In the genomic region with DNA sequence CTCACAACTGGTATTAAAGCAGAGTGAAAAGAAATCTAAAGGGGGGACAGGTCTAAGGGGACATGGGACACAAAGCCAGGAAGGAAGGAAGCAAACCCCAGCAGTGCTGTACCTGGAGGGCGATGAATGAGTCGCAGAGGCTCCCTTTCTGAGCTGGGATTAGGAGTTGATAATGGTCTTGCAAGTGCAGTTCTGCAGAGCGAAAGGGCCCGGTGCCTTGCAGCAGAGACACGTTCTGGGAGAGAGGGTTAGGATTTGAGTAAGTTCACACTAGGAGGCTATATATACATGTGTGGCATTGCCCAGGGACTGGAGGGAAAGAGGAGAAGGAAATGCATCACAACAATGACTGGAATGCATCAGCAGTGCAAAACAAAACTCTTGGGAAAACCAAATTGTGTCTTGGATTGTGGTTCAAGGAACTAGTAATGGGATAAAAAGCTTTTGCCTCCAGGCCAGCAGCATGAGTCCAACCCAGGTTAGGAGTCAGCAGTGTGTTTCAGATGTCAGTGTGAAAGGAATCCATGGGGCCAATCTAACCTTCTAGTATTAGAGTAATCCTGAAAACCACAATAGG, we compare ENCODE assay signal across 16 cellular contexts. TPM values are rescaled to one million over a fixed set of nuclear protein-coding genes. Genes with fewer than 3 reads are reported as not detected.
DNase-seq lines count a peak whose midpoint lies in the region; ATAC-seq, FAIRE-seq and TF ChIP-seq lines count a peak whose summit lies in the region.
"Had no signal": no experiment of that assay in that cellular context is flagged by ENCODE, and none has a peak within 500 bp of the region (broad histone marks: within the 10 kb centered on the region; RNA-seq: fewer than 3 reads in every experiment).

No MANE protein-coding gene starts in this region.

- no peak overlapping the region for H3K18ac ChIP-seq in IMR-90 (ENCODE audit: low read depth, low read length)

- FAIRE-seq in keratinocyte (lab: Jason Lieb, UNC): no peak

- H3K27me3 ChIP-seq in IMR-90 (ENCODE audit: control insufficient read depth, insufficient read depth, low read length) (peaks cover 2% of the 10 kb centered on the region; the same call in 1 of the 2 replicates), breast epithelium (no peaks in the 10 kb centered on the region), keratinocyte (ENCODE audit: control insufficient read depth, extremely low read depth, insufficient read depth, low read length) (no peaks in the 10 kb centered on the region)

- no peak overlapping the region for H4K8ac ChIP-seq in IMR-90 (ENCODE audit: low read depth in 2 of 2, low read length in 2 of 2)

- H2AFZ ChIP-seq in IMR-90 (replicated peaks; ENCODE audit: low read length, poor library complexity) (no peak overlapping the region), keratinocyte (ENCODE audit: control insufficient read depth, low read length) (no peak overlapping the region)
- H2AFZ ChIP-seq: parathyroid adenoma had no signal

- H3K9ac ChIP-seq in IMR-90 (ENCODE audit: low read depth, low read length) (no peak overlapping the region), keratinocyte (ENCODE audit: control insufficient read depth, extremely low read depth, insufficient read depth, low read length) (no peak overlapping the region)
- H3K9ac ChIP-seq: BLaER1 treated with 17β-estradiol and CSF1 and Interleukin-3, amounts not matched to agents 10 nM and 100 nM; parathyroid adenoma had no signal

- H4K91ac ChIP-seq in IMR-90 (ENCODE audit: insufficient read depth, low read depth, low read length): 0 out of 2 replicates have a peak overlapping the region, but pooled peaks have one; percentile 20

- POLR2A ChIA-PET in IMR-90 (lab: Charles Lee; ENCODE audit: unreplicated experiment): no interaction called here

- peak overlapping the region; percentile 60 for H2BK20ac ChIP-seq in IMR-90 (ENCODE audit: low read depth, low read length)

- dilution Hi-C loops in IMR-90 (cut with HindIII; ENCODE audit: low sequenced_read_pairs, unreplicated experiment) (no loop called here), keratinocyte (cut with MboI; ENCODE audit: extremely low pct_ligation_motif_present, low sequenced_read_pairs) (no loop called here)

- ATAC-seq in IMR-90 (ENCODE audit: low read depth) (peak; percentile 62), GM18907 (IDR thresholded peaks at IDR 0.05; ENCODE audit: unreplicated experiment) (no peak)
- ATAC-seq: stimulated activated naive CD8-positive, alpha-beta T cell treated with anti-CD3 and anti-CD28 coated beads, Interleukin-15, Interleukin-2, amounts not matched to agents 100 U/mL and 50 U/mL, for 24 hours had no signal

- BruUV-seq in IMR-90 (replicated peaks; lab: Mats Ljungman, UMichigan): no TSS peak

- no peak overlapping the region; the same call in 1 of the 2 replicates for H3K4ac ChIP-seq in IMR-90 (ENCODE audit: low read depth, low read length)

- H3K4me3 ChIP-seq in AG10803 (ENCODE audit: low read length) (no peak overlapping the region), IMR-90 (ENCODE audit: insufficient read depth, low read depth, low read length) (no peak overlapping the region), breast epithelium (peak overlapping the region; percentile 14 to 27 (median 22)), keratinocyte (ENCODE audit: control insufficient read depth in 2 of 3, extremely low read depth in 1 of 3, insufficient read depth in 2 of 3, low read depth in 1 of 3, low read length in 3 of 3) (no peak overlapping the region)
- H3K4me3 ChIP-seq: BLaER1 treated with 17β-estradiol and CSF1 and Interleukin-3, amounts not matched to agents 10 nM and 100 nM had no signal

- in situ Hi-C loops in IMR-90 (cut with MboI; ENCODE audit: low sequenced_read_pairs): no loop called here
- in situ Hi-C loops in ACHN (cut with HindIII; ENCODE audit: low pct_ligation_motif_present, low pct_unique_long_range_greater_than_20kb, low sequenced_read_pairs): no loop called here

- intact Hi-C loops in IMR-90 (cut with micrococcal nuclease) (no loop called here), breast epithelium (cut with DNase I; ENCODE audit: low total_unique reads) (loop anchor here (10.0 kb wide), 1 partner anchor 50 kb away; no protein-coding TSS in a partner anchor)

- TF ChIP-seq POLR2A in IMR-90 (IDR thresholded peaks at IDR 0.05; ENCODE audit: low read depth, low read length) (no peak), breast epithelium (IDR thresholded peaks at IDR 0.05) (no peak)

- H3K36me3 ChIP-seq in IMR-90 (ENCODE audit: control insufficient read depth, insufficient read depth, low read length) (no peaks in the 10 kb centered on the region), breast epithelium (no peaks in the 10 kb centered on the region), keratinocyte (ENCODE audit: control insufficient read depth in 2 of 2, extremely low read depth in 1 of 2, insufficient read depth in 2 of 2, low read length in 2 of 2) (no peaks in the 10 kb centered on the region)
- H3K36me3 ChIP-seq: BLaER1 treated with 17β-estradiol and CSF1 and Interleukin-3, amounts not matched to agents 10 nM and 100 nM had no signal

- H3K9me3 ChIP-seq in IMR-90 (ENCODE audit: control insufficient read depth, insufficient read depth, low read length): no peaks in the 10 kb centered on the region
- H3K9me3 ChIP-seq in breast epithelium: no peaks in the 10 kb centered on the region
- no peaks in the 10 kb centered on the region for H3K9me3 ChIP-seq in keratinocyte (ENCODE audit: control insufficient read depth, low read depth, low read length)
- H3K9me3 ChIP-seq: BLaER1 treated with 17β-estradiol and CSF1 and Interleukin-3, amounts not matched to agents 10 nM and 100 nM had no signal

- H3K56ac ChIP-seq in IMR-90 (ENCODE audit: extremely low read depth, insufficient read depth, low read length): no peak overlapping the region

- H3K14ac ChIP-seq in IMR-90 (replicated peaks; ENCODE audit: low read depth, low read length): no peak overlapping the region

- no peak overlapping the region for H3K23ac ChIP-seq in IMR-90 (ENCODE audit: low read depth, low read length)

- CTCF ChIA-PET in IMR-90 (lab: Yijun Ruan, JAX): interaction anchor here (0.6 to 0.9 kb wide), 3 partner anchors 10 to 325 kb away, joined by 3 to 4 read pairs (median 3); no protein-coding TSS in a partner anchor

- no peak overlapping the region; the same call in 1 of the 2 replicates for H2BK120ac ChIP-seq in IMR-90 (ENCODE audit: low read depth, low read length)

- no peak overlapping the region for H2BK5ac ChIP-seq in IMR-90 (ENCODE audit: low read depth, low read length, poor library complexity, severe bottlenecking)

- peaks cover 5% of the 10 kb centered on the region; the same call in 1 of the 2 replicates for H4K20me1 ChIP-seq in IMR-90 (ENCODE audit: insufficient read depth, low read length)
- no peaks in the 10 kb centered on the region for H4K20me1 ChIP-seq in keratinocyte (ENCODE audit: control insufficient read depth, extremely low read depth, insufficient read depth, low read length)
- H4K20me1 ChIP-seq: BLaER1 treated with 17β-estradiol and CSF1 and Interleukin-3, amounts not matched to agents 10 nM and 100 nM had no signal

- peaks cover 14% of the 10 kb centered on the region for H3K4me1 ChIP-seq in IMR-90 (ENCODE audit: control insufficient read depth, insufficient read depth, low read length)
- H3K4me1 ChIP-seq in breast epithelium: no peaks in the 10 kb centered on the region
- H3K4me1 ChIP-seq in keratinocyte (ENCODE audit: control insufficient read depth, extremely low read depth, insufficient read depth, low read length): peaks cover 17% of the 10 kb centered on the region
- H3K4me1 ChIP-seq: parathyroid adenoma had no signal

- no peak overlapping the region for H3K4me2 ChIP-seq in IMR-90 (ENCODE audit: low read depth, low read length)
- no peak overlapping the region for H3K4me2 ChIP-seq in keratinocyte (ENCODE audit: control insufficient read depth, extremely low read depth, insufficient read depth, low read depth, low read length)
- H3K4me2 ChIP-seq: BLaER1 treated with 17β-estradiol and CSF1 and Interleukin-3, amounts not matched to agents 10 nM and 100 nM had no signal

- DNase-seq in AG10803 (ENCODE audit: low read depth) (peak; percentile 91), IMR-90 (peak; percentile 61), breast epithelium (ENCODE audit: low spot score in 2 of 2) (no peak), keratinocyte (ENCODE audit: low read depth, low spot score) (peak; percentile 35), GDM1 (lab: John Stamatoyannopoulos, UW) (no peak), NCI-H510A treated with DMSO at 0.1 percent for 48 hours (lab: John Stamatoyannopoulos, UW) (no peak), ACHN (no peak)
- DNase-seq: activated B cell treated with CpG ODN at 0.5 μM for 24 hours; NCI-H1417; NCI-H524 treated with DMSO at 0.1 percent for 48 hours; Right ventricle myocardium superior; stimulated activated CD4-positive, alpha-beta T cell treated with anti-CD3 and anti-CD28 coated beads, Interleukin-4, amount 100 ng/mL, for 1 hour; stimulated activated naive CD8-positive, alpha-beta T cell treated with anti-CD3 and anti-CD28 coated beads, Interleukin-15, Interleukin-2, amounts not matched to agents 100 U/mL and 50 U/mL, for 24 hours had no signal

- TF ChIP-seq CTCF in AG10803 (conservative IDR thresholded peaks at IDR 0.05; ENCODE audit: low read length) (no peak), IMR-90 (conservative IDR thresholded peaks at IDR 0.05; ENCODE audit: low read depth, low read length) (no peak), breast epithelium (IDR thresholded peaks at IDR 0.05) (no peak), keratinocyte (optimal IDR thresholded peaks at IDR 0.05 in 1 of 3, IDR thresholded peaks at IDR 0.05 in 1 of 3, conservative IDR thresholded peaks at IDR 0.05 in 1 of 3; ENCODE audit: extremely low read depth in 1 of 3, insufficient read depth in 2 of 3, low read length in 3 of 3) (no peak)

- no peak overlapping the region for H2AK5ac ChIP-seq in IMR-90 (ENCODE audit: low read depth, low read length)

- H3K9me1 ChIP-seq in IMR-90 (ENCODE audit: insufficient read depth, low read length) (peaks cover 14% of the 10 kb centered on the region), keratinocyte (ENCODE audit: control insufficient read depth, extremely low read depth, insufficient read depth, low read length) (no peaks in the 10 kb centered on the region)

- no peak overlapping the region for H2BK15ac ChIP-seq in IMR-90 (ENCODE audit: low read depth, low read length)

- H3K27ac ChIP-seq in IMR-90 (ENCODE audit: insufficient read depth, low read length) (no peak overlapping the region), breast epithelium (no peak overlapping the region), keratinocyte (ENCODE audit: control insufficient read depth, insufficient read depth, low read length) (no peak overlapping the region)
- H3K27ac ChIP-seq: BLaER1 treated with 17β-estradiol and CSF1 and Interleukin-3, amounts not matched to agents 10 nM and 100 nM; parathyroid adenoma had no signal

- 60% methylated on average over 2 of the region's 5 CpGs; no CpG with 5 or more reads in 1 of the 2 experiments for WGBS in IMR-90 (ENCODE audit: extremely low coverage in 2 of 2, insufficient read length in 1 of 2), 2 experiments

- H3K79me1 ChIP-seq in IMR-90 (ENCODE audit: low read depth in 1 of 2, low read length in 2 of 2): no peaks in the 10 kb centered on the region

- no peak overlapping the region for H2AK9ac ChIP-seq in IMR-90 (replicated peaks; ENCODE audit: low read depth, low read length, poor library complexity)

- no peaks in the 10 kb centered on the region for H3K79me2 ChIP-seq in keratinocyte (ENCODE audit: control insufficient read depth, insufficient read depth, low read length)
- H3K79me2 ChIP-seq: parathyroid adenoma had no signal

- TF ChIP-seq RAD21 in IMR-90 (IDR thresholded peaks at IDR 0.05; ENCODE audit: low read length): no peak

- no peak overlapping the region for H4K5ac ChIP-seq in IMR-90 (ENCODE audit: low read depth, low read length)

RNA-seq across cellular contexts. Expression of gene LIFR, which starts 38.8 kb away (rescaled TPM):
- total RNA-seq in IMR-90 (2012; rRNA removed) (10.4 and 13.9 TPM in 2 replicates), breast epithelium (100 to 1,000 TPM; 179 to 225 (median 222) TPM)
- polyA plus RNA-seq in IMR-90 (2012; rRNA removed) (1.6 and 1.9 TPM in 2 replicates), keratinocyte (1.00 to 1.1 TPM (median 1.0 TPM) in 3 replicates)
- polyA plus RNA-seq in IMR-90 (2012; cell fraction: cytosol; rRNA removed): 0.35 and 0.54 TPM in 2 replicates
- polyA plus RNA-seq in IMR-90 (2012; cell fraction: nucleus; rRNA removed; ENCODE audit: low replicate concordance): 0.50 and 4.3 TPM in 2 replicates
- polyA plus RNA-seq in keratinocyte (2011; ENCODE audit: low read depth): 0.24 TPM
- 0.40 and 0.90 TPM in 2 replicates for polyA plus RNA-seq in keratinocyte (2011; cell fraction: cytosol; rRNA removed)
- polyA plus RNA-seq in keratinocyte (2011; cell fraction: nucleus; rRNA removed): 2.1 and 2.4 TPM in 2 replicates
- polyA plus RNA-seq in keratinocyte (2012; ENCODE audit: low replicate concordance): 0.48 and 1.1 TPM in 2 replicates
- 1.1 to 4.3 TPM (median 3.8 TPM) in 3 replicates for polyA minus RNA-seq in keratinocyte
- polyA minus RNA-seq in keratinocyte (2011; cell fraction: cytosol; rRNA and poly(A)+ RNA removed): 1.9 TPM
- 5.4 and 10.6 TPM in 2 replicates for polyA minus RNA-seq in keratinocyte (2011; cell fraction: nucleus; rRNA and poly(A)+ RNA removed)
- total RNA-seq: activated B cell treated with CpG ODN at 0.5 μM for 24 hours had no signal

Comparison
In these comparisons a context has a peak if more than half of its experiments do, and no peak if none do; other contexts are left out.
1. DNase-seq: peak in AG10803 (single experiment), IMR-90 (single experiment) and keratinocyte (single experiment); none in breast epithelium (0 of 2), GDM1 (single experiment), NCI-H510A treated with DMSO at 0.1 percent for 48 hours (single experiment) and ACHN (single experiment).
2. H3K4me3 ChIP-seq: peak in breast epithelium (3 of 3); none in AG10803 (single experiment), IMR-90 (single experiment) and keratinocyte (0 of 3).
3. RNA of gene LIFR, which starts 38.8 kb away (total RNA-seq): 179 to 225 TPM in breast epithelium; 10.4 to 13.9 TPM in IMR-90; every median in the first group is over 10 times any median in the second.